In the genomic region with DNA sequence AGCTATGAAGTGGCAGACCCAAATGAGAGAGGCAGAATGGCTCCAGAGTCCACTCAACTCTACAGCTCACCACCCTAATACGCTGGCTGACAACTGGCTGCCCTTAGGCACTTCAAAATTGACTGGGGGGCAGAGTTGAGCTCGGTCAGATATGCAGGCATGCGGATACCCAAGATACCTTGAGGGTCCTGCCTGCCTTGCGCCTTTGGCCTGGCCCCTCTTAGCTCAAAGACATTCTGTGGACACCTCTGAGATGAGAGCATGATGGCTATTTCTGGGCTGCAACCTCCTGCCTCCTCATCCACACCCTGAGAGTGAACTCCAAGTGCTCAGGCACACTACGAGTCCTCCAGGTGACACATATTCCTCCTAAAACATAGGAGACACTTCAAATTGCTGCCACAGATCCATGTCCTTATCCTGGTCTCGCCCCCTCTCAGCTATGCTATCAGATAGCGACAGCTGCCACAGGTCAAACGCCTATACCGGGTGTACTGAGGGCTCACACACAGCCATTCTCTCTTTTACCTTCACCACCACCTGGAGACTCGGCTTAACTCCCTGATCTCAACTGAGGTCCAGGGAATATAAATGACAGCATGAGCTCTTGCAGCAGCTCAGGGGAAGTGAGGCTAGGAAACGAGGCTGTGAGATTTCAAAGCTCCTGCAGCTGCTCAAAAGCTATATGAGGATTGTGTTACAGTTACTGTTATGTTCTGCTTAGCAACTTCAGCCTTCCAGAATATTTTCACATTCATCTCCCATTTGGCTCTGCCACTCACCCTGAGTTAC, we compare ENCODE assay signal across 17 cellular contexts.
"Had no signal": no experiment of that assay in that cellular context is flagged by ENCODE, and none has a peak within 500 bp of the region (broad histone marks: within the 10 kb centered on the region; RNA-seq: fewer than 3 reads in every experiment).

No MANE protein-coding gene starts in this region.

- H3K27me3 Mint-ChIP-seq: dendritic cell treated with granulocyte-macrophage colony-stimulating factor and Interleukin-4, amounts not matched to agents 40 ng/mL and 50 ng/mL, for 4 days; stimulated activated naive CD8-positive, alpha-beta T cell treated with anti-CD3 and anti-CD28 coated beads, Interleukin-15, amount 100 ng/mL, for 72 hours had no signal

- H3K9me3 Mint-ChIP-seq: activated naive CD4-positive, alpha-beta T cell treated with anti-CD3 and anti-CD28 coated beads, Interleukin-2, amount 10 ng/mL, durations not matched to agents 7 days and 5 days; activated T-helper 2 cell treated with anti-CD3 and anti-CD28 coated beads, Interferon-gamma antibody, Interleukin-2, Interleukin-4, amounts not matched to agents 10 μg/mL and 5 μg/mL and 100 μg/mL, durations not matched to agents 14 hours and 24 hours and 36 hours; dendritic cell treated with granulocyte-macrophage colony-stimulating factor and Interleukin-4, amounts not matched to agents 40 ng/mL and 50 ng/mL, for 4 days; natural killer cell; stimulated activated naive CD8-positive, alpha-beta T cell treated with anti-CD3 and anti-CD28 coated beads, Interleukin-15, amount 100 ng/mL, for 72 hours had no signal

- ATAC-seq: left cardiac atrium, mucosa of descending colon, natural killer cell, right cardiac atrium had no signal

- DNase-seq: activated CD4-positive, CD25-positive, alpha-beta regulatory T cell treated with anti-CD3 and anti-CD28 coated beads, Interleukin-2, amount 50 U/mL, for 72 hours; activated naive CD4-positive, alpha-beta T cell treated with anti-CD3 and anti-CD28 coated beads, Interleukin-2, amount 10 ng/mL, durations not matched to agents 7 days and 5 days; effector memory CD4-positive, alpha-beta T cell; foreskin melanocyte; immature natural killer cell; left cardiac atrium; mammary epithelial cell; mucosa of descending colon; natural killer cell; nucleus accumbens; right cardiac atrium; stimulated activated naive CD8-positive, alpha-beta T cell treated with anti-CD3 and anti-CD28 coated beads, Interleukin-15, amount 100 ng/mL, for 72 hours; testis had no signal

- H3K27ac Mint-ChIP-seq: activated naive CD4-positive, alpha-beta T cell treated with anti-CD3 and anti-CD28 coated beads, Interleukin-2, amount 10 ng/mL, durations not matched to agents 7 days and 5 days; activated T-helper 2 cell treated with anti-CD3 and anti-CD28 coated beads, Interferon-gamma antibody, Interleukin-2, Interleukin-4, amounts not matched to agents 10 μg/mL and 5 μg/mL and 100 μg/mL, durations not matched to agents 14 hours and 24 hours and 36 hours; dendritic cell treated with granulocyte-macrophage colony-stimulating factor and Interleukin-4, amounts not matched to agents 40 ng/mL and 50 ng/mL, for 4 days; immature natural killer cell; natural killer cell; progenitor cell of endocrine pancreas had no signal

- H3K4me3 Mint-ChIP-seq: activated naive CD4-positive, alpha-beta T cell treated with anti-CD3 and anti-CD28 coated beads, Interleukin-2, amount 10 ng/mL, durations not matched to agents 7 days and 5 days; dendritic cell treated with granulocyte-macrophage colony-stimulating factor and Interleukin-4, amounts not matched to agents 40 ng/mL and 50 ng/mL, for 4 days; immature natural killer cell; natural killer cell; stimulated activated naive CD8-positive, alpha-beta T cell treated with anti-CD3 and anti-CD28 coated beads, Interleukin-15, amount 100 ng/mL, for 72 hours had no signal

- H3K36me3 Mint-ChIP-seq: activated naive CD4-positive, alpha-beta T cell treated with anti-CD3 and anti-CD28 coated beads, Interleukin-2, amount 10 ng/mL, durations not matched to agents 7 days and 5 days; immature natural killer cell; natural killer cell had no signal

- H3K4me1 Mint-ChIP-seq: activated naive CD4-positive, alpha-beta T cell treated with anti-CD3 and anti-CD28 coated beads, Interleukin-2, amount 10 ng/mL, durations not matched to agents 7 days and 5 days; immature natural killer cell; natural killer cell; stimulated activated naive CD8-positive, alpha-beta T cell treated with anti-CD3 and anti-CD28 coated beads, Interleukin-15, amount 100 ng/mL, for 72 hours had no signal

- FAIRE-seq: bronchial epithelial cell had no signal
